ENCODE assay signal across 1 cellular context in genomic region chr2:88691339-88692183, GRCh38.
TF ChIP-seq lines count a peak whose summit lies in the region.

Gene RPIA, plus strand, starts transcription at chr2:88691673. Its CDS starts 26 bp downstream, at chr2:88691699.

TF ChIP-seq in HepG2, 621 proteins besides CTCF, POLR2A, EP300 and RAD21 (continued from another document and continues in another):
- TF ChIP-seq PAXIP1 (CRISPR knock-in tag; conservative IDR thresholded peaks at IDR 0.05) (peak; percentile 65), SUZ12 (IDR thresholded peaks at IDR 0.05; ENCODE audit: low read depth, low read length) (peak; percentile 99), SNAPC4 (CRISPR knock-in tag; IDR thresholded peaks at IDR 0.05) (no peak), ZNF557 (CRISPR knock-in tag; IDR thresholded peaks at IDR 0.05) (no peak; the same call in 1 of the 2 replicates), ARHGAP35 (CRISPR knock-in tag; IDR thresholded peaks at IDR 0.05; ENCODE audit: borderline replicate concordance) (peak; percentile 98), ZNF549 (CRISPR knock-in tag; IDR thresholded peaks at IDR 0.05) (no peak), KDM2A (CRISPR knock-in tag; IDR thresholded peaks at IDR 0.05; ENCODE audit: borderline replicate concordance, low read depth) (peak; percentile 96), TEAD2 (CRISPR knock-in tag; IDR thresholded peaks at IDR 0.05) (no peak), AFF4 (CRISPR knock-in tag; IDR thresholded peaks at IDR 0.05) (no peak; the same call in 1 of the 2 replicates), SP2 (CRISPR knock-in tag; IDR thresholded peaks at IDR 0.05) (peak; percentile 85), ZNF329 (CRISPR knock-in tag; IDR thresholded peaks at IDR 0.05; ENCODE audit: low read depth) (0 out of 2 replicates have a peak, but pooled peaks have one; percentile 33), SCMH1 (CRISPR knock-in tag; IDR thresholded peaks at IDR 0.05; ENCODE audit: borderline replicate concordance) (no peak), ZFP36L1 (CRISPR knock-in tag; IDR thresholded peaks at IDR 0.05) (no peak; the same call in 1 of the 2 replicates), ZBTB14 (CRISPR knock-in tag; IDR thresholded peaks at IDR 0.05) (0 out of 2 replicates have a peak, but pooled peaks have one; percentile 18), REST (IDR thresholded peaks at IDR 0.05; ENCODE audit: borderline replicate concordance in 1 of 2, low read depth in 1 of 2, low read length in 2 of 2) (peak in 1 of 2 experiments; percentile 74; a peak in 2 of 4 replicates), TFDP1 (CRISPR knock-in tag; IDR thresholded peaks at IDR 0.05; ENCODE audit: borderline replicate concordance) (peak; percentile 93; the same call in 1 of the 2 replicates), NRL (CRISPR knock-in tag; IDR thresholded peaks at IDR 0.05; ENCODE audit: borderline replicate concordance) (peak; percentile 95), GABPB1 (CRISPR knock-in tag; IDR thresholded peaks at IDR 0.05) (peak; percentile 99), PREB (CRISPR knock-in tag; IDR thresholded peaks at IDR 0.05) (0 out of 2 replicates have a peak, but pooled peaks have one; percentile 60), ZNF44 (CRISPR knock-in tag; IDR thresholded peaks at IDR 0.05) (peak; percentile 91), RFX1 (IDR thresholded peaks at IDR 0.05) (no peak), SP140L (CRISPR knock-in tag; IDR thresholded peaks at IDR 0.05; ENCODE audit: borderline replicate concordance) (peak; percentile 41; the same call in 1 of the 2 replicates), CHD2 (IDR thresholded peaks at IDR 0.05; ENCODE audit: low read depth, low read length) (peak; percentile 85), BCL3 (CRISPR knock-in tag; IDR thresholded peaks at IDR 0.05) (peak; percentile 94), CC2D1A (CRISPR knock-in tag; IDR thresholded peaks at IDR 0.05) (peak; percentile 90; the same call in 1 of the 2 replicates), ATRX (CRISPR knock-in tag; IDR thresholded peaks at IDR 0.05; ENCODE audit: borderline replicate concordance) (peak; percentile 91; the same call in 1 of the 2 replicates), FUBP1 (CRISPR knock-in tag; IDR thresholded peaks at IDR 0.05; ENCODE audit: borderline replicate concordance) (0 out of 2 replicates have a peak, but pooled peaks have one; percentile 33)
